9 cellular contexts compared by ENCODE assay signal in the genomic region with DNA sequence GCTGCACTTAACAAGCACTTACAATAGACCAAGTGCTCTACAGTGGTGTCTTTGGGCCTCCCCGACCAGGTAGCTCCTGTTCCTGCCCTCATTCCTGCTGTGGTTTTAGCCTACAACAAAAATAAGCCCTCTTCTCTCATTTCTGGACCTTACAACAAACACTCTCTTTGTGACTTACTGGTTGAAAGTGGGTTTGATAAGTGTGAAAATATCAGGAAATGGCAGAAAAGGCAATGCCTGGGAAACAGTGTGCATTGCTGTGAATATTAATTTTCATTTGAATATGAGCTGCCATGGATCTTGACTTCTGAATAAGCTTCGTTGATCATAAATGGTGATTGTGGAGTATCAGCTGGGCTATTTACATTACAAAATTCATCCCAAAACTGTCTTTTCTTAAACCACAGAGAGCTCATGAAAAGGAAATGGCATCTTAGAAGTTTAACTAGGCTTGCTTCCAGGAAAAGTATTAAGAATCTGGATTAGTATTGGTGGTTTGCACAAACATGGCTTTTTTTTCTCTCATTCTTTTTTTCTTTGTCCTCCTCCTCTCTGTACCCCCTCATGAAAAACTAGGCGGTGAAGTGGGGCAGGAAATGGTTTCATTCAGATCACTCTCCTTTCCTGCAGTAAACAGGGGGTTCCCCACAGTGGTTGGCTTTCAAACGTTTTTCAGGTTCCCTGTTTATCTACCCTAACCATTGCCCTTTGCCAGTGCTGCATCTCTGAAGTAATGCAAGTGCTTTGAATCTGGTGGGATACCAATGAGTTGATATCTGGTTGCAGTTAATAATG. TPM values are rescaled to one million over a fixed set of nuclear protein-coding genes. Genes with fewer than 3 reads are reported as not detected.
DNase-seq lines count a peak whose midpoint lies in the region; ATAC-seq, FAIRE-seq and TF ChIP-seq lines count a peak whose summit lies in the region.
"Had no signal": no experiment of that assay in that cellular context is flagged by ENCODE, and none has a peak within 500 bp of the region (broad histone marks: within the 10 kb centered on the region; RNA-seq: fewer than 3 reads in every experiment).

No MANE protein-coding gene starts in this region.

- no peak overlapping the region for H3K9ac ChIP-seq in BLaER1 treated with 17β-estradiol and CSF1 and Interleukin-3, amounts not matched to agents 10 nM and 100 nM
- no peak overlapping the region for H3K9ac ChIP-seq in HepG2 (ENCODE audit: insufficient read depth, low read depth, low read length)

- no peak for FAIRE-seq in HepG2 (lab: Jason Lieb, UNC)

- CTCF ChIA-PET in activated CD8-positive, alpha-beta T cell treated with anti-CD3 and anti-CD28 coated beads, Interleukin-2, amount 10 ng/mL, durations not matched to agents 7 days and 5 days (lab: Charles Lee) = interaction anchor here (0.6 to 1.6 kb wide), 11 partner anchors 10 to 667 kb away, joined by 3 to 15 read pairs (median 4); partner anchors contain the start of gene NR4A3
- CTCF ChIA-PET in HepG2 (lab: Yijun Ruan, JAX; ENCODE audit: low intra/inter-chr PET ratio, low total read pairs) = no interaction called here

- H3K9me3 Mint-ChIP-seq in activated CD8-positive, alpha-beta T cell treated with anti-CD3 and anti-CD28 coated beads, Interleukin-2, amount 10 ng/mL, durations not matched to agents 7 days and 5 days (ENCODE audit: insufficient read depth) = no peaks in the 10 kb centered on the region

- no peak overlapping the region for H3K27ac ChIP-seq in BLaER1 treated with 17β-estradiol and CSF1 and Interleukin-3, amounts not matched to agents 10 nM and 100 nM
- no peak overlapping the region for H3K27ac ChIP-seq in HepG2 (ENCODE audit: extremely low read length, insufficient read depth, low read length)
- H3K27ac ChIP-seq: ovary had no signal

- WGBS in HepG2 (ENCODE audit: low lambda C conversion rate) = 14% methylated on average over 4 of the region's 4 CpGs

- no peak for TF ChIP-seq EP300 in HepG2 (IDR thresholded peaks at IDR 0.05; ENCODE audit: low read depth in 2 of 2, low read length in 2 of 2)
- TF ChIP-seq EP300 in HepG2 (CRISPR knock-in tag; IDR thresholded peaks at IDR 0.05; ENCODE audit: borderline replicate concordance) = no peak

- H2AFZ ChIP-seq in HepG2 (ENCODE audit: low read length) = no peak overlapping the region

- H3K4me2 ChIP-seq in BLaER1 treated with 17β-estradiol and CSF1 and Interleukin-3, amounts not matched to agents 10 nM and 100 nM = peak overlapping the region; percentile 18 to 62 (median 40); a peak in 21 of 22 replicates
- H3K4me2 ChIP-seq in HepG2 (ENCODE audit: low read depth, low read length) = no peak overlapping the region

- no peaks in the 10 kb centered on the region for H3K27me3 Mint-ChIP-seq in activated CD8-positive, alpha-beta T cell treated with anti-CD3 and anti-CD28 coated beads, Interleukin-2, amount 10 ng/mL, durations not matched to agents 7 days and 5 days (ENCODE audit: low read depth)

- in situ Hi-C loops in HepG2 (cut with HindIII; ENCODE audit: extremely low pct_ligation_motif_present, low pct_unique_long_range_greater_than_20kb) = no loop called here

- H3K4me3 ChIP-seq in BLaER1 treated with 17β-estradiol and CSF1 and Interleukin-3, amounts not matched to agents 10 nM and 100 nM = no peak overlapping the region
- H3K4me3 ChIP-seq in HepG2 (replicated peaks in 1 of 3; ENCODE audit: insufficient read depth in 1 of 3, low read depth in 2 of 3, low read length in 3 of 3) = no peak overlapping the region
- H3K4me3 ChIP-seq: ovary had no signal

- no peaks in the 10 kb centered on the region for H4K20me1 ChIP-seq in BLaER1 treated with 17β-estradiol and CSF1 and Interleukin-3, amounts not matched to agents 10 nM and 100 nM
- H4K20me1 ChIP-seq in HepG2 (ENCODE audit: insufficient read depth, low read length) = no peaks in the 10 kb centered on the region

- no peak for TF ChIP-seq POLR2A in HepG2 (IDR thresholded peaks at IDR 0.05; ENCODE audit: insufficient read depth in 1 of 2, low read depth in 2 of 2, low read length in 2 of 2)

- peak; percentile 85 for DNase-seq in activated CD8-positive, alpha-beta T cell treated with anti-CD3 and anti-CD28 coated beads, Interleukin-2, amount 10 ng/mL, durations not matched to agents 7 days and 5 days
- no peak for DNase-seq in HepG2 (ENCODE audit: low spot score)
- no peak for DNase-seq in OCI-M2 (lab: John Stamatoyannopoulos, UW; ENCODE audit: unreplicated experiment)
- no peak for DNase-seq in NCI-H187 (lab: John Stamatoyannopoulos, UW)
- DNase-seq in NCI-H2196 treated with DMSO at 0.1 percent for 48 hours (lab: John Stamatoyannopoulos, UW; ENCODE audit: unreplicated experiment) = no peak
- DNase-seq: ovary had no signal

- H3K4me1 Mint-ChIP-seq in activated CD8-positive, alpha-beta T cell treated with anti-CD3 and anti-CD28 coated beads, Interleukin-2, amount 10 ng/mL, durations not matched to agents 7 days and 5 days (ENCODE audit: low read depth) = peaks cover 55% of the 10 kb centered on the region

- BruUV-seq in HepG2 (replicated peaks; lab: Mats Ljungman, UMichigan) = no TSS peak

- no peaks in the 10 kb centered on the region for H3K27me3 ChIP-seq in BLaER1 treated with 17β-estradiol and CSF1 and Interleukin-3, amounts not matched to agents 10 nM and 100 nM
- H3K27me3 ChIP-seq in HepG2 (ENCODE audit: control insufficient read depth in 1 of 2, insufficient read depth in 2 of 2, low read length in 2 of 2) = no peaks in the 10 kb centered on the region; a peak in 1 of 5 replicates
- H3K27me3 ChIP-seq: ovary had no signal

- TF ChIP-seq CTCF in HepG2 (CRISPR knock-in tag; IDR thresholded peaks at IDR 0.05) = no peak

- H3K36me3 Mint-ChIP-seq in activated CD8-positive, alpha-beta T cell treated with anti-CD3 and anti-CD28 coated beads, Interleukin-2, amount 10 ng/mL, durations not matched to agents 7 days and 5 days (ENCODE audit: low read depth) = peaks cover 32% of the 10 kb centered on the region

- H3K27ac Mint-ChIP-seq in activated CD8-positive, alpha-beta T cell treated with anti-CD3 and anti-CD28 coated beads, Interleukin-2, amount 10 ng/mL, durations not matched to agents 7 days and 5 days = peak overlapping the region; percentile 88

- H3K4me3 Mint-ChIP-seq in activated CD8-positive, alpha-beta T cell treated with anti-CD3 and anti-CD28 coated beads, Interleukin-2, amount 10 ng/mL, durations not matched to agents 7 days and 5 days = peak overlapping the region; percentile 63

- peak; percentile 88 for ATAC-seq in GM19324 (IDR thresholded peaks at IDR 0.05; ENCODE audit: low FRiP score, unreplicated experiment)
- ATAC-seq in HG03066 (IDR thresholded peaks at IDR 0.05; ENCODE audit: low read depth, unreplicated experiment) = peak; percentile 95
- ATAC-seq in activated CD8-positive, alpha-beta T cell treated with anti-CD3 and anti-CD28 coated beads, Interleukin-2, amount 10 ng/mL, durations not matched to agents 7 days and 5 days = peak; percentile 90
- no peak for ATAC-seq in HepG2

- TF ChIP-seq RAD21 in HepG2 (CRISPR knock-in tag; IDR thresholded peaks at IDR 0.05) = no peak

- no peaks in the 10 kb centered on the region for H3K36me3 ChIP-seq in BLaER1 treated with 17β-estradiol and CSF1 and Interleukin-3, amounts not matched to agents 10 nM and 100 nM
- H3K36me3 ChIP-seq in HepG2 (replicated peaks in 1 of 2; ENCODE audit: control insufficient read depth in 1 of 2, insufficient read depth in 2 of 2, low read length in 2 of 2) = no peaks in the 10 kb centered on the region
- H3K36me3 ChIP-seq: ovary had no signal

- H3K79me2 ChIP-seq in HepG2 (ENCODE audit: insufficient read depth, low read length) = no peaks in the 10 kb centered on the region

- H3K9me3 ChIP-seq in BLaER1 treated with 17β-estradiol and CSF1 and Interleukin-3, amounts not matched to agents 10 nM and 100 nM (replicated peaks in 1 of 11) = peaks cover 0 to 4% (median 0%) of the 10 kb centered on the region in 11 experiments; a peak in 1 of 22 replicates
- H3K9me3 ChIP-seq in HepG2 (ENCODE audit: low read length) = no peaks in the 10 kb centered on the region
- H3K9me3 ChIP-seq: ovary had no signal

- POLR2A ChIA-PET in activated CD8-positive, alpha-beta T cell treated with anti-CD3 and anti-CD28 coated beads, Interleukin-2, amount 10 ng/mL, durations not matched to agents 7 days and 5 days (lab: Charles Lee) = interaction anchor here (0.6 to 1.3 kb wide), 4 partner anchors 17 to 68 kb away, joined by 3 to 4 read pairs (median 4); no protein-coding TSS in a partner anchor
- POLR2A ChIA-PET in HepG2 (lab: Yijun Ruan, JAX) = no interaction called here

- intact Hi-C loops in HepG2 (cut with micrococcal nuclease; ENCODE audit: unreplicated experiment) = no loop called here

- H3K4me1 ChIP-seq in BLaER1 treated with 17β-estradiol and CSF1 and Interleukin-3, amounts not matched to agents 10 nM and 100 nM = peaks cover 10 to 22% (median 15%) of the 10 kb centered on the region in 10 experiments; a peak in 19 of 20 replicates
- H3K4me1 ChIP-seq in HepG2 (ENCODE audit: insufficient read depth, low read length) = no peaks in the 10 kb centered on the region

RNA-seq across cellular contexts. Expression of gene NR4A3, which starts 29.5 kb away (rescaled TPM):
- under 1 TPM; 0.26 to 0.29 TPM for total RNA-seq in activated CD8-positive, alpha-beta T cell treated with anti-CD3 and anti-CD28 coated beads, Interleukin-2, amount 10 ng/mL, durations not matched to agents 7 days and 5 days
- 0.02 TPM in 1 of 2 replicates, not detected in the other for total RNA-seq in HepG2 (2016; rRNA removed; fragmentation: Illumina TruSeq; extraction: Trizol)
- total RNA-seq in HepG2 (2016; cell fraction: cytosol; rRNA removed; fragmentation: Illumina TruSeq; extraction: Trizol; ENCODE audit: low read depth) = not detected in 2 replicates
- 0.03 TPM in 1 of 2 replicates, not detected in the other for total RNA-seq in HepG2 (2016; cell fraction: insoluble cytoplasmic fraction; rRNA removed; fragmentation: Illumina TruSeq; extraction: Trizol)
- 0.03 TPM in 1 of 2 replicates, not detected in the other for total RNA-seq in HepG2 (2016; cell fraction: membrane; rRNA removed; fragmentation: Illumina TruSeq; extraction: Trizol)
- 0.25 and 0.31 TPM in 2 replicates for total RNA-seq in HepG2 (2016; cell fraction: nucleus; rRNA removed; fragmentation: Illumina TruSeq; extraction: Trizol)
- polyA plus RNA-seq in HepG2 (2011; rRNA removed) = 0.03 and 0.09 TPM in 2 replicates
- 0.03 TPM in 1 of 2 replicates, not detected in the other for polyA plus RNA-seq in HepG2 (2011; cell fraction: cytosol; rRNA removed)
- polyA plus RNA-seq in HepG2 (2011; cell fraction: nucleus; rRNA removed) = 0.09 and 0.14 TPM in 2 replicates
- 0.07 TPM in 1 of 2 replicates, not detected in the other for polyA plus RNA-seq in HepG2 (2012)
- polyA plus RNA-seq in HepG2 (2016; cell fraction: cytosol; fragmentation: Illumina TruSeq; extraction: Trizol; ENCODE audit: low read depth) = not detected in 2 replicates
- 0.04 and 0.07 TPM in 2 replicates for polyA plus RNA-seq in HepG2 (2016; cell fraction: insoluble cytoplasmic fraction; fragmentation: Illumina TruSeq; extraction: Trizol; ENCODE audit: low read depth)
- polyA plus RNA-seq in HepG2 (2016; cell fraction: membrane; fragmentation: Illumina TruSeq; extraction: Trizol; ENCODE audit: low read depth) = not detected in 2 replicates
- not detected in 2 replicates for polyA plus RNA-seq in HepG2 (2016; cell fraction: nucleus; fragmentation: Illumina TruSeq; extraction: Trizol; ENCODE audit: insufficient read depth, low read depth)
- 0.06 and 5.7 TPM in 2 replicates for polyA minus RNA-seq in HepG2 (2011; rRNA and poly(A)+ RNA removed; ENCODE audit: low replicate concordance)
- 0.18 TPM in 1 of 2 replicates, not detected in the other for polyA minus RNA-seq in HepG2 (2011; cell fraction: cytosol; rRNA and poly(A)+ RNA removed)
- 0.50 and 0.64 TPM in 2 replicates for polyA minus RNA-seq in HepG2 (2011; cell fraction: nucleus; rRNA and poly(A)+ RNA removed)

RNA-seq across cellular contexts. Expression of gene STX17, which starts 55.2 kb away (rescaled TPM):
- 10 to 100 TPM; 35.3 to 40.0 TPM for total RNA-seq in activated CD8-positive, alpha-beta T cell treated with anti-CD3 and anti-CD28 coated beads, Interleukin-2, amount 10 ng/mL, durations not matched to agents 7 days and 5 days
- total RNA-seq in HepG2 (2016; rRNA removed; fragmentation: Illumina TruSeq; extraction: Trizol) = 25.7 and 28.9 TPM in 2 replicates
- 6.8 and 7.6 TPM in 2 replicates for total RNA-seq in HepG2 (2016; cell fraction: cytosol; rRNA removed; fragmentation: Illumina TruSeq; extraction: Trizol; ENCODE audit: low read depth)
- 23.1 and 30.1 TPM in 2 replicates for total RNA-seq in HepG2 (2016; cell fraction: insoluble cytoplasmic fraction; rRNA removed; fragmentation: Illumina TruSeq; extraction: Trizol)
- total RNA-seq in HepG2 (2016; cell fraction: membrane; rRNA removed; fragmentation: Illumina TruSeq; extraction: Trizol) = 13.3 and 13.7 TPM in 2 replicates
- 32.1 and 32.8 TPM in 2 replicates for total RNA-seq in HepG2 (2016; cell fraction: nucleus; rRNA removed; fragmentation: Illumina TruSeq; extraction: Trizol)
- polyA plus RNA-seq in HepG2 (2011; rRNA removed) = 6.1 and 8.3 TPM in 2 replicates
- polyA plus RNA-seq in HepG2 (2011; cell fraction: cytosol; rRNA removed) = 4.2 and 6.3 TPM in 2 replicates
- 9.9 and 11.6 TPM in 2 replicates for polyA plus RNA-seq in HepG2 (2011; cell fraction: nucleus; rRNA removed)
- 8.6 and 11.7 TPM in 2 replicates for polyA plus RNA-seq in HepG2 (2012)
- polyA plus RNA-seq in HepG2 (2016; cell fraction: cytosol; fragmentation: Illumina TruSeq; extraction: Trizol; ENCODE audit: low read depth) = 1.4 and 3.9 TPM in 2 replicates
- 18.0 and 19.7 TPM in 2 replicates for polyA plus RNA-seq in HepG2 (2016; cell fraction: insoluble cytoplasmic fraction; fragmentation: Illumina TruSeq; extraction: Trizol; ENCODE audit: low read depth)
- polyA plus RNA-seq in HepG2 (2016; cell fraction: membrane; fragmentation: Illumina TruSeq; extraction: Trizol; ENCODE audit: low read depth) = 5.4 and 5.7 TPM in 2 replicates
- 20.1 and 24.1 TPM in 2 replicates for polyA plus RNA-seq in HepG2 (2016; cell fraction: nucleus; fragmentation: Illumina TruSeq; extraction: Trizol; ENCODE audit: insufficient read depth, low read depth)
- polyA minus RNA-seq in HepG2 (2011; rRNA and poly(A)+ RNA removed; ENCODE audit: low replicate concordance) = 8.5 and 9.0 TPM in 2 replicates
- polyA minus RNA-seq in HepG2 (2011; cell fraction: cytosol; rRNA and poly(A)+ RNA removed) = 9.3 and 11.5 TPM in 2 replicates
- 48.7 and 50.6 TPM in 2 replicates for polyA minus RNA-seq in HepG2 (2011; cell fraction: nucleus; rRNA and poly(A)+ RNA removed)
